32 cellular contexts compared by ENCODE assay signal in the genomic region with DNA sequence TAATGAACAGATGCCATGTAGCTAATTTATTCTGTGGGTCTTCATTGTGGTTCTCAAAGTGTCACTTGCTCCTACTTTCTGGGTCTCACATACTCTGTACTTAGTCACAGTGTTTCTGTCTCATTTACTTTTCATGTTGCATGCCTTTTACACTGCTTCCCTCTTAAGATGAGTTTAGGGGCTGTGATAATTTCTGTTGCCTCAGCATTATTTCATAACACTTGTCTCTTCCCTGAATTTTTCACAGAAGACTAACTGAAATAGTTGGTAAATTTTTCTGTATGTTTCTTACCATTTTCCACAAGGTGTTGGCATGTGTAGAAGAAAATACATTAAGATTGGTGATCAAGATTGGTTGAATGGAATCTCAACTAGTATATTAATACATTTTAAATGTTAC.
"Had no signal": no experiment of that assay in that cellular context is flagged by ENCODE, and none has a peak within 500 bp of the region (broad histone marks: within the 10 kb centered on the region; RNA-seq: fewer than 3 reads in every experiment).

No MANE protein-coding gene starts in this region.

- H3K4me3 Mint-ChIP-seq: immature natural killer cell; nephron; neural crest cell; stimulated activated effector memory CD8-positive, alpha-beta T cell treated with anti-CD3 and anti-CD28 coated beads, Interleukin-12 subunit alpha, Interleukin-12 subunit beta, amount 100 ng/mL, for 72 hours; stimulated activated naive CD8-positive, alpha-beta T cell treated with anti-CD3 and anti-CD28 coated beads, Interleukin-15, Interleukin-2, amounts not matched to agents 100 ng/mL and 50 ng/mL, for 24 hours had no signal

- H3K27me3 Mint-ChIP-seq: stimulated activated naive CD8-positive, alpha-beta T cell treated with anti-CD3 and anti-CD28 coated beads, Interleukin-15, Interleukin-2, amounts not matched to agents 100 ng/mL and 50 ng/mL, for 24 hours had no signal

- H3K27ac ChIP-seq: heart left ventricle, left lung, lower lobe of right lung, pancreas, prostate gland, sigmoid colon, spleen, suprapubic skin, thoracic aorta, tibial artery, upper lobe of right lung had no signal

- FAIRE-seq: islet of Langerhans, kidney, pancreas, small intestine, urothelium cell line had no signal

- DNase-seq: heart left ventricle; hypothalamus; immature natural killer cell; kidney; left colon; left lung; lower lobe of right lung; mesendoderm; midbrain; mucosa of descending colon; nucleus accumbens; pancreas; posterior cingulate gyrus; retina; right cardiac atrium; sigmoid colon; small intestine; spleen; stimulated activated CD4-positive, alpha-beta T cell treated with anti-CD3 and anti-CD28 coated beads, Interleukin-4, amount 100 ng/mL, for 24 hours; stimulated activated naive CD4-positive, alpha-beta T cell; tibial artery; trophoblast cell; upper lobe of right lung had no signal

- ATAC-seq: heart left ventricle; left colon; left lung; lower lobe of right lung; mucosa of descending colon; pancreas; right cardiac atrium; stimulated activated effector memory CD8-positive, alpha-beta T cell treated with anti-CD3 and anti-CD28 coated beads, Interleukin-12 subunit alpha, Interleukin-12 subunit beta, amount 100 ng/mL, for 72 hours; upper lobe of right lung had no signal

- H3K4me3 ChIP-seq: heart left ventricle, left lung, lower lobe of right lung, mucosa of descending colon, pancreas, prostate gland, sigmoid colon, spleen, suprapubic skin, thoracic aorta, tibial artery, upper lobe of right lung had no signal

- H3K27ac Mint-ChIP-seq: nephron; stimulated activated effector memory CD8-positive, alpha-beta T cell treated with anti-CD3 and anti-CD28 coated beads, Interleukin-12 subunit alpha, Interleukin-12 subunit beta, amount 100 ng/mL, for 72 hours; stimulated activated naive CD8-positive, alpha-beta T cell treated with anti-CD3 and anti-CD28 coated beads, Interleukin-15, Interleukin-2, amounts not matched to agents 100 ng/mL and 50 ng/mL, for 24 hours had no signal

- H3K4me1 ChIP-seq: prostate gland, upper lobe of right lung had no signal

- H3K27me3 ChIP-seq: heart left ventricle, left lung, pancreas, sigmoid colon, spleen, suprapubic skin, tibial artery, upper lobe of right lung had no signal

- H3K9me3 ChIP-seq: heart left ventricle, left lung, lower lobe of right lung, mucosa of descending colon, pancreas, prostate gland, sigmoid colon, spleen, suprapubic skin, thoracic aorta, tibial artery, upper lobe of right lung had no signal

- H3K9me3 Mint-ChIP-seq: immature natural killer cell; nephron; neural crest cell; stimulated activated effector memory CD8-positive, alpha-beta T cell treated with anti-CD3 and anti-CD28 coated beads, Interleukin-12 subunit alpha, Interleukin-12 subunit beta, amount 100 ng/mL, for 72 hours; stimulated activated naive CD8-positive, alpha-beta T cell treated with anti-CD3 and anti-CD28 coated beads, Interleukin-15, Interleukin-2, amounts not matched to agents 100 ng/mL and 50 ng/mL, for 24 hours had no signal

- H3K36me3 ChIP-seq: prostate gland had no signal
